28 cellular contexts compared by ENCODE assay signal in genomic region chr3:40550168-40550567, GRCh38.
"Had no signal": no experiment of that assay in that cellular context is flagged by ENCODE, and none has a peak within 500 bp of the region (broad histone marks: within the 10 kb centered on the region; RNA-seq: fewer than 3 reads in every experiment).

No MANE protein-coding gene starts in this region.

- ATAC-seq: gastrocnemius medialis; right lobe of liver; stimulated activated effector memory CD8-positive, alpha-beta T cell treated with anti-CD3 and anti-CD28 coated beads, Interleukin-12 subunit alpha, Interleukin-12 subunit beta, amount 100 ng/mL, for 72 hours; upper lobe of right lung had no signal

- H3K4me3 ChIP-seq: colonic mucosa, dorsolateral prefrontal cortex, gastrocnemius medialis, hepatocyte, left ventricle myocardium inferior, lung, ovary, right lobe of liver, stomach, suprapubic skin, tibial artery, upper lobe of right lung had no signal

- DNase-seq: activated CD4-positive, alpha-beta T cell treated with anti-CD3 and anti-CD28 coated beads for 4 hours; activated CD4-positive, alpha-beta T cell treated with anti-CD3 and anti-CD28 coated beads, Interleukin-2, amount 50 U/mL, for 4 hours; activated CD8-positive, alpha-beta memory T cell treated with anti-CD3 and anti-CD28 coated beads, Interleukin-2, amount 50 U/mL, for 4 hours; activated gamma-delta T cell; activated naive CD4-positive, alpha-beta T cell treated with anti-CD3 and anti-CD28 coated beads, Interleukin-2, amount 10 ng/mL, durations not matched to agents 7 days and 5 days; activated naive CD8-positive, alpha-beta T cell treated with anti-CD3 and anti-CD28 coated beads, Interleukin-2, amount 10 ng/mL, durations not matched to agents 7 days and 5 days; activated T-cell treated with anti-CD3 and anti-CD28 coated beads, Interleukin-2, amount 50 U/mL, for 1 hour; amniotic stem cell; central memory CD4-positive, alpha-beta T cell; colonic mucosa; dorsolateral prefrontal cortex; effector memory CD4-positive, alpha-beta T cell; gastrocnemius medialis; islet precursor cell; left ventricle myocardium inferior; ovary; right lobe of liver; small intestine; stimulated activated CD4-positive, alpha-beta T cell treated with anti-CD3 and anti-CD28 coated beads, Interleukin-4, amount 100 ng/mL, for 24 hours; stomach; SW 1271; T-helper 9 cell; tibial artery; upper lobe of right lung had no signal
